ENCODE assay signal across 11 cellular contexts in the genomic region with DNA sequence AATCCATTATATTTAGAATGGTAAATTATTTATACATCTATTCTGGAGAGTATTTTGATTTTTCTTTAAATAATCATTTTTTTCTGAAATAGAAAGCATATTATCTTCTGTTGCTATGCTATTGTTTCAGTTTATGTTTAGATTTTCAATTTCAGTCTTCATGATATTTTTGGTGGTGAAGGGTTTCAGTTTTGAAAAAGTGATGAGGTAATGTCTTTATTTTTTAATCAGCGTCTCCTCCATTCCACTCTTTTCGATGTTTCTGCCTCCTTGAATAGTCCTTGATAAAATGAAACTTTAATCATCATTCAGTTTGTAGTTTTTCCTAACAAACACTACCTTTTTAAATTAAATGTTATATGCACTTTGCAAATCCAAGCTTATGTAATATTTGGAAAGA.
DNase-seq lines count a peak whose midpoint lies in the region; ATAC-seq lines count a peak whose summit lies in the region.
"Had no signal": no experiment of that assay in that cellular context is flagged by ENCODE, and none has a peak within 500 bp of the region (broad histone marks: within the 10 kb centered on the region; RNA-seq: fewer than 3 reads in every experiment).

No MANE protein-coding gene starts in this region.

- H3K27ac ChIP-seq in CD8-positive, alpha-beta memory T cell (ENCODE audit: low read depth, low read length), result no peak overlapping the region
- H3K27ac ChIP-seq: BLaER1 had no signal

- no peaks in the 10 kb centered on the region for H3K9me3 ChIP-seq in CD8-positive, alpha-beta memory T cell (ENCODE audit: low read length)
- H3K9me3 ChIP-seq: BLaER1 had no signal

- CTCF ChIA-PET in CD8-positive, alpha-beta memory T cell (lab: Charles Lee), result no interaction called here

- no peak overlapping the region for H3K4me3 Mint-ChIP-seq in CD8-positive, alpha-beta memory T cell

- ATAC-seq in GM18508 (IDR thresholded peaks at IDR 0.05; ENCODE audit: insufficient read depth, unreplicated experiment) (peak; percentile 84), GM21360 (IDR thresholded peaks at IDR 0.05; ENCODE audit: unreplicated experiment) (peak; percentile 80), HG02943 (IDR thresholded peaks at IDR 0.05; ENCODE audit: low read depth, unreplicated experiment) (peak; percentile 90), HG03575 (IDR thresholded peaks at IDR 0.05; ENCODE audit: extremely low read depth, insufficient number of reproducible peaks, low FRiP score, unreplicated experiment) (peak; percentile 89)
- ATAC-seq: sciatic nerve had no signal

- no peaks in the 10 kb centered on the region for H3K27me3 ChIP-seq in CD8-positive, alpha-beta memory T cell (ENCODE audit: insufficient read depth, low read length, poor library complexity, severe bottlenecking)
- H3K27me3 ChIP-seq: BLaER1 had no signal

- no peak overlapping the region for H3K27ac Mint-ChIP-seq in CD8-positive, alpha-beta memory T cell

- DNase-seq in hippocampal formation (lab: John Stamatoyannopoulos, UW) (no peak), SW 1271 (lab: John Stamatoyannopoulos, UW) (no peak), DMS153 treated with DMSO at 0.1 percent for 48 hours (lab: John Stamatoyannopoulos, UW; ENCODE audit: unreplicated experiment) (no peak)
- DNase-seq in CD8-positive, alpha-beta memory T cell, result no peak
- DNase-seq: NCI-H1436 had no signal

- H3K9me3 Mint-ChIP-seq in CD8-positive, alpha-beta memory T cell, result no peaks in the 10 kb centered on the region

- no peaks in the 10 kb centered on the region for H3K4me1 ChIP-seq in CD8-positive, alpha-beta memory T cell (ENCODE audit: insufficient read depth, low read length)
- H3K4me1 ChIP-seq: BLaER1 had no signal

- H3K4me3 ChIP-seq in CD8-positive, alpha-beta memory T cell (ENCODE audit: low read length), result no peak overlapping the region
- H3K4me3 ChIP-seq: BLaER1 had no signal

- H3K36me3 ChIP-seq in CD8-positive, alpha-beta memory T cell (ENCODE audit: insufficient read depth, low read length), result no peaks in the 10 kb centered on the region
- H3K36me3 ChIP-seq: BLaER1 had no signal

- POLR2A ChIA-PET in CD8-positive, alpha-beta memory T cell (lab: Charles Lee), result no interaction called here

- H3K27me3 Mint-ChIP-seq in CD8-positive, alpha-beta memory T cell, result no peaks in the 10 kb centered on the region

- no peaks in the 10 kb centered on the region for H3K4me1 Mint-ChIP-seq in CD8-positive, alpha-beta memory T cell

- peaks cover 0 to 3% (median 0%) of the 10 kb centered on the region in 3 donors for H3K36me3 Mint-ChIP-seq in CD8-positive, alpha-beta memory T cell
